ENCODE assay signal across 1 cellular context in the genomic region with DNA sequence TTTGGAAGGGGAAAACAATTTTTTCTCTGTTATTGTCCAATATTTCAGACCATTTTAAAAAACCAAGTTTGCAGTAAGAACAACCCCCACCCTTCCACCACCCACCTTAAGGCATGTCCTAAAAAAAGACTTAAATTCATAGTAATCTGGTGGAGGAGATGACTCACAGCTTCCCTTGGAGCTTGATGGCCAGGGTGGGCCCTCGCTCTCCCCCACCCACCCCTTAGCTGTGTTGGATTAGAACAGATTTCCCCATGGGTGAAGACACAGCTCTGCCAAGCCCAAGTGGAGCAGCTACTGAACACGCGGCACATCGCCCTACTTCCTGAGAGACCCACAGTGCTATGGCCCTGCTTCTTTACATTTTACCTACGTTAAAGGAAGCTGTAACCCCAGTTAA.
TF ChIP-seq lines count a peak whose summit lies in the region.

No MANE protein-coding gene starts in this region.

TF ChIP-seq in endothelial cell of umbilical vein, 7 proteins besides CTCF, POLR2A, EP300 and RAD21:
- peak; percentile 8 for TF ChIP-seq FOS (IDR thresholded peaks at IDR 0.05; ENCODE audit: borderline replicate concordance, insufficient read depth, low read length)
- TF ChIP-seq JUN (IDR thresholded peaks at IDR 0.05; ENCODE audit: borderline replicate concordance, insufficient read depth, insufficient read length, low read depth) = no peak
